25 cellular contexts compared by ENCODE assay signal in genomic region chr2:238166391-238167343, GRCh38. TPM values are rescaled to one million over a fixed set of nuclear protein-coding genes. Genes with fewer than 3 reads are reported as not detected.
DNase-seq lines count a peak whose midpoint lies in the region; FAIRE-seq and TF ChIP-seq lines count a peak whose summit lies in the region.
"Had no signal": no experiment of that assay in that cellular context is flagged by ENCODE, and none has a peak within 500 bp of the region (broad histone marks: within the 10 kb centered on the region; RNA-seq: fewer than 3 reads in every experiment).

No MANE protein-coding gene starts in this region.

- TF ChIP-seq CTCF in GM20000 (IDR thresholded peaks at IDR 0.05; ENCODE audit: extremely low read depth, missing control alignments) (no peak), Peyer's patch (IDR thresholded peaks at IDR 0.05) (no peak)

- no peak overlapping the region for H3K4me3 ChIP-seq in Peyer's patch
- H3K4me3 ChIP-seq: ascending aorta, ovary had no signal

- H3K36me3 ChIP-seq in Peyer's patch: peaks cover 0 to 25% (median 0%) of the 10 kb centered on the region in 3 donors
- H3K36me3 ChIP-seq: ovary had no signal

- TF ChIP-seq POLR2A in Peyer's patch (IDR thresholded peaks at IDR 0.05): no peak

- H3K27ac ChIP-seq in Peyer's patch: no peak overlapping the region
- H3K27ac ChIP-seq: ovary had no signal

- H3K4me1 ChIP-seq in Peyer's patch: peaks cover 0 to 19% (median 4%) of the 10 kb centered on the region in 4 donors

- no peak for FAIRE-seq in HTR-8/SVneo (lab: Jason Lieb, UNC)
- FAIRE-seq: frontal cortex, GM18507, H54, TTC549 had no signal

- DNase-seq in GM20000 (ENCODE audit: low spot score): peak; percentile 21
- DNase-seq in Peyer's patch: peak in 2 of 3 donors; percentile 42 to 46
- peak; percentile 77 for DNase-seq in kidney tubule cell (ENCODE audit: low spot score)
- peak; percentile 72 for DNase-seq in renal cortical epithelial cell (ENCODE audit: low read depth)
- no peak for DNase-seq in HTR-8/SVneo (ENCODE audit: insufficient read length, low spot score)
- no peak for DNase-seq in stimulated activated CD8-positive, alpha-beta memory T cell treated with anti-CD3 and anti-CD28 coated beads, Interleukin-4, amount 100 ng/mL, for 48 hours
- DNase-seq in AG08395 (ENCODE audit: low spot score): no peak
- no peak for DNase-seq in SHP77 (lab: John Stamatoyannopoulos, UW)
- DNase-seq: central memory CD4-positive, alpha-beta T cell; effector CD4-positive, alpha-beta T cell; GDM1; islet precursor cell; KG1; mesendoderm; naive B cell; NCI-H1436 treated with DMSO at 0.1 percent for 48 hours; NCI-H524 had no signal

- H3K9me3 ChIP-seq in Peyer's patch: no peaks in the 10 kb centered on the region
- H3K9me3 ChIP-seq: ascending aorta, ovary had no signal

- H3K27me3 ChIP-seq in Peyer's patch: peaks cover 0 to 16% of the 10 kb centered on the region in 2 donors
- H3K27me3 ChIP-seq: ovary had no signal

RNA-seq across cellular contexts. Expression of gene ERFE, which starts 7.9 kb away (rescaled TPM):
- total RNA-seq in Peyer's patch (under 1 TPM in 3 of 4 donors, not detected in 1; 0.40 to 0.57 (median 0.53) TPM), renal cortical epithelial cell (10.4 and 13.9 TPM in 2 replicates)
- total RNA-seq: CD4-positive, alpha-beta T cell had no signal

RNA-seq across cellular contexts. Expression of gene KLHL30, which starts 28.2 kb away (rescaled TPM):
- under 1 TPM in 2 of 4 donors, not detected in 2; 0.27 to 0.28 TPM for total RNA-seq in Peyer's patch
- total RNA-seq in renal cortical epithelial cell: 0.40 and 0.87 TPM in 2 replicates
- total RNA-seq: activated naive CD4-positive, alpha-beta T cell treated with anti-CD3 and anti-CD28 coated beads, Interleukin-2, amount 50 U/mL, for 72 hours; CD4-positive, alpha-beta T cell had no signal

RNA-seq across cellular contexts. Expression of gene ILKAP, which starts 36.8 kb away (rescaled TPM):
- total RNA-seq in Peyer's patch (10 to 100 TPM; 35.7 to 52.4 (median 43.8) TPM), renal cortical epithelial cell (11.8 and 20.7 TPM in 2 replicates)

Comparison
In these comparisons a context has a peak if more than half of its experiments do, and no peak if none do; other contexts are left out.
1. DNase-seq: peak in GM20000 (single experiment), Peyer's patch (2 of 3), kidney tubule cell (single experiment) and renal cortical epithelial cell (single experiment); none in HTR-8/SVneo (single experiment), stimulated activated CD8-positive, alpha-beta memory T cell treated with anti-CD3 and anti-CD28 coated beads, Interleukin-4, amount 100 ng/mL, for 48 hours (single experiment), AG08395 (single experiment) and SHP77 (0 of 2).